In the genomic region with DNA sequence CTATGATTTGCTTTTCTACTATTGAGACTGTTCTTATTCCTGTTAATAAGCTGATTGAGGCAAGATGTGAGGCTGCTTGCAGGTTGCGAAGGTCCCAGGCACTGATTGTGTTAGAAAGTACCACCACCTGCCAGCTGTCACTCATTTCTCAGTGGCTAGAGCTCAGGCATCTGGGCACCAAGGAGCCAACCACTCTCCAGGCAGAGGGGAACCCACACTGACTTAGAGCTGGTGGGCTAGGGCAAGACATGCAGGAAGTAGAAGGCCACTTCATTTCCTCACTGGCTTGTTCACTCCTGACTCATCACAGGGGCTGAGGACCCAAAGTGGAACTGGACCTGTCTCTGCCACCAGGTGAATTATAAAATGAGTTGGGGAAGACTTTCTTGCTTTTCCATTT, we compare ENCODE assay signal across 25 cellular contexts. TPM values are rescaled to one million over a fixed set of nuclear protein-coding genes. Genes with fewer than 3 reads are reported as not detected.
A peak's percentile ranks its signal among the peaks of the same experiment; 100 is the strongest.
DNase-seq lines count a peak whose midpoint lies in the region; ATAC-seq, FAIRE-seq and TF ChIP-seq lines count a peak whose summit lies in the region.
"Had no signal": no experiment of that assay in that cellular context is flagged by ENCODE, and none has a peak within 500 bp of the region (broad histone marks: within the 10 kb centered on the region; RNA-seq: fewer than 3 reads in every experiment).

No MANE protein-coding gene starts in this region.

- H4K20me1 ChIP-seq in endothelial cell of umbilical vein (replicated peaks; ENCODE audit: control insufficient read depth, extremely low read depth, insufficient read depth, low read length) = no peaks in the 10 kb centered on the region

- WGBS in psoas muscle, 3 donors = 35 to 63% (median 36%) methylated on average over 1 of the region's 1 CpG
- WGBS in esophagus squamous epithelium, 2 donors = 93% methylated on average over 1 of the region's 1 CpG; no CpG with 5 or more reads in 1 of the 2 donors

- FAIRE-seq in endothelial cell of umbilical vein (lab: Jason Lieb, UNC) = no peak
- FAIRE-seq: K562 had no signal

- TF ChIP-seq POLR2A in NB4 (IDR thresholded peaks at IDR 0.05; ENCODE audit: extremely low read depth, insufficient read length) (no peak), endothelial cell of umbilical vein (IDR thresholded peaks at IDR 0.05; ENCODE audit: low read depth, low read length) (no peak), esophagus squamous epithelium (IDR thresholded peaks at IDR 0.05) (no peak)

- no peaks in the 10 kb centered on the region for H3K9me1 ChIP-seq in endothelial cell of umbilical vein (replicated peaks; ENCODE audit: control insufficient read depth, extremely low read depth, insufficient read depth, low read length)

- no peaks in the 10 kb centered on the region for H3K79me2 ChIP-seq in endothelial cell of umbilical vein (ENCODE audit: control insufficient read depth, insufficient read depth, low read length)

- H3K27me3 ChIP-seq in endothelial cell of umbilical vein (ENCODE audit: control insufficient read depth in 2 of 2, insufficient read depth in 2 of 2, low read length in 2 of 2) (peaks cover 16 to 36% of the 10 kb centered on the region in 2 experiments), psoas muscle (ENCODE audit: insufficient read depth in 3 of 3, low read length in 2 of 3) (peaks cover 0 to 43% (median 25%) of the 10 kb centered on the region in 3 donors), esophagus squamous epithelium (peaks cover 0 to 62% (median 9%) of the 10 kb centered on the region in 4 donors)

- H3K9me3 ChIP-seq in endothelial cell of umbilical vein (replicated peaks; ENCODE audit: control insufficient read depth, insufficient read depth, low read length) = no peaks in the 10 kb centered on the region
- H3K9me3 ChIP-seq in psoas muscle = no peaks in the 10 kb centered on the region
- H3K9me3 ChIP-seq in esophagus squamous epithelium = no peaks in the 10 kb centered on the region
- H3K9me3 ChIP-seq: esophagus muscularis mucosa had no signal

- no peak overlapping the region for H3K4me3 ChIP-seq in NB4 (ENCODE audit: low read depth, low read length)
- no peak overlapping the region for H3K4me3 ChIP-seq in endothelial cell of umbilical vein (replicated peaks in 1 of 3; ENCODE audit: insufficient read depth in 1 of 3, low read depth in 1 of 3, low read length in 3 of 3)
- no peak overlapping the region for H3K4me3 ChIP-seq in psoas muscle
- H3K4me3 ChIP-seq in esophagus squamous epithelium = no peak overlapping the region
- H3K4me3 ChIP-seq: esophagus muscularis mucosa, K562 had no signal

- H3K4me2 ChIP-seq in endothelial cell of umbilical vein (ENCODE audit: insufficient read depth, low read length) = no peak overlapping the region

- no TSS peak for BruUV-seq in endothelial cell of umbilical vein (replicated peaks; lab: Mats Ljungman, UMichigan)

- DNase-seq in DMS53 (lab: John Stamatoyannopoulos, UW) (peak; percentile 55), DMS53 treated with DMSO at 0.1 percent for 48 hours (lab: John Stamatoyannopoulos, UW; ENCODE audit: unreplicated experiment) (no peak), NB4 (ENCODE audit: low read depth) (peak; percentile 54), endothelial cell of umbilical vein (ENCODE audit: low read depth, low spot score) (no peak), psoas muscle (no peak), DMS153 treated with DMSO at 0.1 percent for 48 hours (lab: John Stamatoyannopoulos, UW; ENCODE audit: unreplicated experiment) (no peak), esophagus squamous epithelium (lab: John Stamatoyannopoulos, UW) (no peak)
- DNase-seq: 8988T; activated CD4-positive, alpha-beta T cell treated with anti-CD3 and anti-CD28 coated beads, Interleukin-2, amount 50 U/mL, for 48 hours; activated CD4-positive, CD25-positive, alpha-beta regulatory T cell; activated gamma-delta T cell; activated T-cell treated with anti-CD3 and anti-CD28 coated beads for 4 hours; CD4-positive, CD25-positive, alpha-beta regulatory T cell; effector CD8-positive, alpha-beta T cell; MM.1S; NCI-H1694; NCI-H2171; NCI-H510A treated with DMSO at 0.1 percent for 48 hours; SIG-M5; stimulated activated CD4-positive, alpha-beta T cell treated with anti-CD3 and anti-CD28 coated beads, Interleukin-15, amount 100 ng/mL, for 24 hours had no signal

- H3K36me3 ChIP-seq in endothelial cell of umbilical vein (ENCODE audit: control insufficient read depth in 2 of 2, extremely low read depth in 1 of 2, insufficient read depth in 2 of 2, low read length in 2 of 2) = no peaks in the 10 kb centered on the region
- H3K36me3 ChIP-seq in psoas muscle (ENCODE audit: insufficient read depth in 1 of 2, low read depth in 1 of 2) = no peaks in the 10 kb centered on the region
- H3K36me3 ChIP-seq in esophagus squamous epithelium = no peaks in the 10 kb centered on the region
- H3K36me3 ChIP-seq: esophagus muscularis mucosa had no signal

- intact Hi-C loops in endothelial cell of umbilical vein (cut with micrococcal nuclease) = no loop called here
- intact Hi-C loops in psoas muscle (cut with DNase I) = no loop called here
- intact Hi-C loops in esophagus squamous epithelium (cut with DNase I) = no loop called here

- dilution Hi-C loops in endothelial cell of umbilical vein (cut with MboI; ENCODE audit: extremely low pct_ligation_motif_present, low sequenced_read_pairs) = no loop called here

- ATAC-seq in psoas muscle (peak; percentile 65 to 81 (median 73)), HG02885 (IDR thresholded peaks at IDR 0.05; ENCODE audit: poor library complexity, unreplicated experiment) (no peak)
- ATAC-seq: K562, Panc1, sciatic nerve had no signal

- CTCF ChIA-PET in endothelial cell of umbilical vein (lab: Charles Lee) = interaction anchor here (1.0 kb wide), 1 partner anchor 467 kb away, joined by 3 read pairs; no protein-coding TSS in a partner anchor

- H3K4me1 ChIP-seq in endothelial cell of umbilical vein (ENCODE audit: control insufficient read depth, extremely low read depth, insufficient read depth, low read length) = peaks cover 7% of the 10 kb centered on the region
- H3K4me1 ChIP-seq in psoas muscle = peaks cover 11% of the 10 kb centered on the region
- peaks cover 15 to 31% (median 17%) of the 10 kb centered on the region in 3 donors for H3K4me1 ChIP-seq in esophagus squamous epithelium

- H2AFZ ChIP-seq in endothelial cell of umbilical vein (ENCODE audit: low read depth, low read length) = no peak overlapping the region

- H3K9ac ChIP-seq in endothelial cell of umbilical vein (replicated peaks; ENCODE audit: extremely low read depth, insufficient read depth, low read length) = no peak overlapping the region

- no peak for TF ChIP-seq CTCF in NB4 (IDR thresholded peaks at IDR 0.05; ENCODE audit: low read depth, low read length)
- no peak for TF ChIP-seq CTCF in endothelial cell of umbilical vein (IDR thresholded peaks at IDR 0.05; ENCODE audit: extremely low read depth in 1 of 2, insufficient read depth in 1 of 2, low read depth in 1 of 2, low read length in 2 of 2)
- no peak for TF ChIP-seq CTCF in psoas muscle (IDR thresholded peaks at IDR 0.05)
- TF ChIP-seq CTCF in esophagus squamous epithelium (IDR thresholded peaks at IDR 0.05) = no peak

- POLR2A ChIA-PET in endothelial cell of umbilical vein (lab: Charles Lee) = no interaction called here

- H3K27ac ChIP-seq in endothelial cell of umbilical vein (ENCODE audit: insufficient read depth, low read depth, low read length) (no peak overlapping the region), psoas muscle (no peak overlapping the region), esophagus squamous epithelium (no peak overlapping the region)
- H3K27ac ChIP-seq: esophagus muscularis mucosa had no signal

TF ChIP-seq in endothelial cell of umbilical vein, 7 proteins besides CTCF, POLR2A, EP300 and RAD21:
- TF ChIP-seq FOS (IDR thresholded peaks at IDR 0.05; ENCODE audit: borderline replicate concordance, insufficient read depth, low read length) (peak; percentile 43), MYC (IDR thresholded peaks at IDR 0.05; ENCODE audit: low read depth, low read length) (no peak), GATA2 (IDR thresholded peaks at IDR 0.05; ENCODE audit: insufficient read depth, insufficient read length, low read depth, low read length) (no peak), JUN (IDR thresholded peaks at IDR 0.05; ENCODE audit: borderline replicate concordance, insufficient read depth, insufficient read length, low read depth) (no peak)
TF ChIP-seq in endothelial cell of umbilical vein: peak in this region for 1.

RNA-seq across cellular contexts. Expression of a gene that starts 7.8 kb away (rescaled TPM):
- 2.0 and 2.3 TPM in 2 replicates for total RNA-seq in endothelial cell of umbilical vein
- 1.4 and 1.7 TPM in 2 replicates for polyA plus RNA-seq in endothelial cell of umbilical vein
- 1.1 and 1.8 TPM in 2 replicates for polyA plus RNA-seq in endothelial cell of umbilical vein (2011; cell fraction: cytosol; rRNA removed)
- polyA plus RNA-seq in endothelial cell of umbilical vein (2011; cell fraction: nucleus; rRNA removed) = 4.3 and 4.9 TPM in 2 replicates
- 1.4 and 2.2 TPM in 2 replicates for polyA plus RNA-seq in endothelial cell of umbilical vein (2012)
- 0.83 and 1.1 TPM in 2 replicates for polyA minus RNA-seq in endothelial cell of umbilical vein
- not detected for polyA minus RNA-seq in endothelial cell of umbilical vein (2011; cell fraction: cytosol; rRNA and poly(A)+ RNA removed)
- 0.77 and 1.9 TPM in 2 replicates for polyA minus RNA-seq in endothelial cell of umbilical vein (2011; cell fraction: nucleus; rRNA and poly(A)+ RNA removed)
- 1 to 10 TPM; 2.9 to 5.3 (median 4.6) TPM for total RNA-seq in psoas muscle
- polyA plus RNA-seq in psoas muscle = 1 to 10 TPM; 1.5 to 1.8 (median 1.6) TPM
- 10 to 100 TPM in 3 of 4 donors, 1 to 10 TPM in 1; 8.3 to 37.6 (median 15.1) TPM for total RNA-seq in esophagus squamous epithelium
- total RNA-seq: K562 had no signal
- polyA plus RNA-seq: K562 had no signal

RNA-seq across cellular contexts. Expression of a gene that starts 7.9 kb away (rescaled TPM):
- total RNA-seq in endothelial cell of umbilical vein (28.1 and 28.2 TPM in 2 replicates), psoas muscle (10 to 100 TPM; 17.2 to 24.2 (median 23.7) TPM), esophagus squamous epithelium (10 to 100 TPM in 3 of 4 donors, 1 to 10 TPM in 1; 8.4 to 25.6 (median 12.9) TPM)
- polyA plus RNA-seq in endothelial cell of umbilical vein (9.9 and 10.8 TPM in 2 replicates), psoas muscle (10 to 100 TPM in 1 of 3 donors, 1 to 10 TPM in 2; 9.2 to 19.4 (median 9.4) TPM)
- 7.7 and 9.2 TPM in 2 replicates for polyA plus RNA-seq in endothelial cell of umbilical vein (2011; cell fraction: cytosol; rRNA removed)
- 24.8 and 25.3 TPM in 2 replicates for polyA plus RNA-seq in endothelial cell of umbilical vein (2011; cell fraction: nucleus; rRNA removed)
- 17.0 and 20.3 TPM in 2 replicates for polyA plus RNA-seq in endothelial cell of umbilical vein (2012)
- 33.3 and 42.2 TPM in 2 replicates for polyA minus RNA-seq in endothelial cell of umbilical vein
- 4.5 TPM for polyA minus RNA-seq in endothelial cell of umbilical vein (2011; cell fraction: cytosol; rRNA and poly(A)+ RNA removed)
- 44.1 and 70.7 TPM in 2 replicates for polyA minus RNA-seq in endothelial cell of umbilical vein (2011; cell fraction: nucleus; rRNA and poly(A)+ RNA removed)

Comparison
In these comparisons a context has a peak if more than half of its experiments do, and no peak if none do; other contexts are left out.
1. DNase-seq: peak in DMS53 (single experiment) and NB4 (single experiment); none in DMS53 treated with DMSO at 0.1 percent for 48 hours (single experiment), endothelial cell of umbilical vein (single experiment), psoas muscle (0 of 2), DMS153 treated with DMSO at 0.1 percent for 48 hours (single experiment) and esophagus squamous epithelium (single experiment).